In the genomic region with DNA sequence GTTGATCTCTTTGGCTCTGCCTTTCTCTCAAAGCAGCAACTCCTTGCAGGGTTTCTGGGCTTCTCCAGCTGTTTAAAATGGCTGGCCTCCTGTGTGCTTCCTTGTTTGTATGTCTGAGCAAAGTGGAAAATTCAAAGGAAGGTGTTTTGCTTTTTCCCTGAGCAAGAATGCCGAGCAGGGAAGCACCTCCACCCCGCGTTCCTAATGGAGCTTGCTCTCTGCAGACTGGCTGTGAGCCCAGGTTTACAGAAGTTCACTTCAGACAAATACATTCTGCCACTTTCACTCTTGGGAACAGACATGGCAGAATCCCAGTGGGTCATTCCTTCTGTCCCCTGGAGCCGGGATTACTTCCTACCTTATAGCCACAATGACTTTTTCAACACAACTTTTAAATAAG, we compare ENCODE assay signal across 3 cellular contexts.
A peak's percentile ranks its signal among the peaks of the same experiment; 100 is the strongest.
TF ChIP-seq lines count a peak whose summit lies in the region.

No MANE protein-coding gene starts in this region.

TF ChIP-seq in liver, 16 proteins besides CTCF, POLR2A, EP300 and RAD21:
- TF ChIP-seq SP1 (IDR thresholded peaks at IDR 0.05) (peak; percentile 30), HNF4A (conservative IDR thresholded peaks at IDR 0.05) (peak in 1 of 2 donors; percentile 15), RXRA (IDR thresholded peaks at IDR 0.05) (peak in 1 of 2 donors; percentile 20), JUND (IDR thresholded peaks at IDR 0.05) (no peak), FOXA1 (IDR thresholded peaks at IDR 0.05) (no peak), FOXA2 (IDR thresholded peaks at IDR 0.05) (no peak), GABPA (IDR thresholded peaks at IDR 0.05 in 1 of 2, conservative IDR thresholded peaks at IDR 0.05 in 1 of 2) (no peak), YY1 (IDR thresholded peaks at IDR 0.05) (peak; percentile 57), NR2F2 (IDR thresholded peaks at IDR 0.05) (no peak), HNF4G (IDR thresholded peaks at IDR 0.05) (no peak), EGR1 (IDR thresholded peaks at IDR 0.05; ENCODE audit: low read depth in 2 of 2) (no peak), TAF1 (conservative IDR thresholded peaks at IDR 0.05) (no peak)
- TF ChIP-seq, protein P1, sequence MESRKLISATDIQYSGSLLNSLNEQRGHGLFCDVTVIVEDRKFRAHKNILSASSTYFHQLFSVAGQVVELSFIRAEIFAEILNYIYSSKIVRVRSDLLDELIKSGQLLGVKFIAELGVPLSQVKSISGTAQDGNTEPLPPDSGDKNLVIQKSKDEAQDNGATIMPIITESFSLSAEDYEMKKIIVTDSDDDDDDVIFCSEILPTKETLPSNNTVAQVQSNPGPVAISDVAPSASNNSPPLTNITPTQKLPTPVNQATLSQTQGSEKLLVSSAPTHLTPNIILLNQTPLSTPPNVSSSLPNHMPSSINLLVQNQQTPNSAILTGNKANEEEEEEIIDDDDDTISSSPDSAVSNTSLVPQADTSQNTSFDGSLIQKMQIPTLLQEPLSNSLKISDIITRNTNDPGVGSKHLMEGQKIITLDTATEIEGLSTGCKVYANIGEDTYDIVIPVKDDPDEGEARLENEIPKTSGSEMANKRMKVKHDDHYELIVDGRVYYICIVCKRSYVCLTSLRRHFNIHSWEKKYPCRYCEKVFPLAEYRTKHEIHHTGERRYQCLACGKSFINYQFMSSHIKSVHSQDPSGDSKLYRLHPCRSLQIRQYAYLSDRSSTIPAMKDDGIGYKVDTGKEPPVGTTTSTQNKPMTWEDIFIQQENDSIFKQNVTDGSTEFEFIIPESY (IDR thresholded peaks at IDR 0.05): no peak
- TF ChIP-seq, protein P2, sequence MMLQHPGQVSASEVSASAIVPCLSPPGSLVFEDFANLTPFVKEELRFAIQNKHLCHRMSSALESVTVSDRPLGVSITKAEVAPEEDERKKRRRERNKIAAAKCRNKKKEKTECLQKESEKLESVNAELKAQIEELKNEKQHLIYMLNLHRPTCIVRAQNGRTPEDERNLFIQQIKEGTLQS (IDR thresholded peaks at IDR 0.05): no peak
- TF ChIP-seq, protein P3, sequence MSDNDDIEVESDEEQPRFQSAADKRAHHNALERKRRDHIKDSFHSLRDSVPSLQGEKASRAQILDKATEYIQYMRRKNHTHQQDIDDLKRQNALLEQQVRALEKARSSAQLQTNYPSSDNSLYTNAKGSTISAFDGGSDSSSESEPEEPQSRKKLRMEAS (IDR thresholded peaks at IDR 0.05): no peak
- TF ChIP-seq, protein P4, sequence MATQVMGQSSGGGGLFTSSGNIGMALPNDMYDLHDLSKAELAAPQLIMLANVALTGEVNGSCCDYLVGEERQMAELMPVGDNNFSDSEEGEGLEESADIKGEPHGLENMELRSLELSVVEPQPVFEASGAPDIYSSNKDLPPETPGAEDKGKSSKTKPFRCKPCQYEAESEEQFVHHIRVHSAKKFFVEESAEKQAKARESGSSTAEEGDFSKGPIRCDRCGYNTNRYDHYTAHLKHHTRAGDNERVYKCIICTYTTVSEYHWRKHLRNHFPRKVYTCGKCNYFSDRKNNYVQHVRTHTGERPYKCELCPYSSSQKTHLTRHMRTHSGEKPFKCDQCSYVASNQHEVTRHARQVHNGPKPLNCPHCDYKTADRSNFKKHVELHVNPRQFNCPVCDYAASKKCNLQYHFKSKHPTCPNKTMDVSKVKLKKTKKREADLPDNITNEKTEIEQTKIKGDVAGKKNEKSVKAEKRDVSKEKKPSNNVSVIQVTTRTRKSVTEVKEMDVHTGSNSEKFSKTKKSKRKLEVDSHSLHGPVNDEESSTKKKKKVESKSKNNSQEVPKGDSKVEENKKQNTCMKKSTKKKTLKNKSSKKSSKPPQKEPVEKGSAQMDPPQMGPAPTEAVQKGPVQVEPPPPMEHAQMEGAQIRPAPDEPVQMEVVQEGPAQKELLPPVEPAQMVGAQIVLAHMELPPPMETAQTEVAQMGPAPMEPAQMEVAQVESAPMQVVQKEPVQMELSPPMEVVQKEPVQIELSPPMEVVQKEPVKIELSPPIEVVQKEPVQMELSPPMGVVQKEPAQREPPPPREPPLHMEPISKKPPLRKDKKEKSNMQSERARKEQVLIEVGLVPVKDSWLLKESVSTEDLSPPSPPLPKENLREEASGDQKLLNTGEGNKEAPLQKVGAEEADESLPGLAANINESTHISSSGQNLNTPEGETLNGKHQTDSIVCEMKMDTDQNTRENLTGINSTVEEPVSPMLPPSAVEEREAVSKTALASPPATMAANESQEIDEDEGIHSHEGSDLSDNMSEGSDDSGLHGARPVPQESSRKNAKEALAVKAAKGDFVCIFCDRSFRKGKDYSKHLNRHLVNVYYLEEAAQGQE (IDR thresholded peaks at IDR 0.05): no peak

TF ChIP-seq in HepG2, 621 proteins besides CTCF, POLR2A, EP300 and RAD21 (continues in another document):
- TF ChIP-seq, protein P5, sequence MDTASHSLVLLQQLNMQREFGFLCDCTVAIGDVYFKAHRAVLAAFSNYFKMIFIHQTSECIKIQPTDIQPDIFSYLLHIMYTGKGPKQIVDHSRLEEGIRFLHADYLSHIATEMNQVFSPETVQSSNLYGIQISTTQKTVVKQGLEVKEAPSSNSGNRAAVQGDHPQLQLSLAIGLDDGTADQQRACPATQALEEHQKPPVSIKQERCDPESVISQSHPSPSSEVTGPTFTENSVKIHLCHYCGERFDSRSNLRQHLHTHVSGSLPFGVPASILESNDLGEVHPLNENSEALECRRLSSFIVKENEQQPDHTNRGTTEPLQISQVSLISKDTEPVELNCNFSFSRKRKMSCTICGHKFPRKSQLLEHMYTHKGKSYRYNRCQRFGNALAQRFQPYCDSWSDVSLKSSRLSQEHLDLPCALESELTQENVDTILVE (CRISPR knock-in tag; IDR thresholded peaks at IDR 0.05): no peak
- TF ChIP-seq SMAD9 (CRISPR knock-in tag; IDR thresholded peaks at IDR 0.05) (no peak), AGO2 (optimal IDR thresholded peaks at IDR 0.05; ENCODE audit: low read depth, low read length) (no peak), ZNF556 (CRISPR knock-in tag; IDR thresholded peaks at IDR 0.05; ENCODE audit: borderline replicate concordance) (no peak), HNRNPLL (IDR thresholded peaks at IDR 0.05; ENCODE audit: low read depth, low read length, poor library complexity, severe bottlenecking) (no peak), ASH2L (IDR thresholded peaks at IDR 0.05; ENCODE audit: insufficient read length, low read depth, low read length) (no peak), KLF15 (CRISPR knock-in tag; IDR thresholded peaks at IDR 0.05; ENCODE audit: borderline replicate concordance) (no peak), TOE1 (CRISPR knock-in tag; IDR thresholded peaks at IDR 0.05) (no peak)
- TF ChIP-seq, protein P6, sequence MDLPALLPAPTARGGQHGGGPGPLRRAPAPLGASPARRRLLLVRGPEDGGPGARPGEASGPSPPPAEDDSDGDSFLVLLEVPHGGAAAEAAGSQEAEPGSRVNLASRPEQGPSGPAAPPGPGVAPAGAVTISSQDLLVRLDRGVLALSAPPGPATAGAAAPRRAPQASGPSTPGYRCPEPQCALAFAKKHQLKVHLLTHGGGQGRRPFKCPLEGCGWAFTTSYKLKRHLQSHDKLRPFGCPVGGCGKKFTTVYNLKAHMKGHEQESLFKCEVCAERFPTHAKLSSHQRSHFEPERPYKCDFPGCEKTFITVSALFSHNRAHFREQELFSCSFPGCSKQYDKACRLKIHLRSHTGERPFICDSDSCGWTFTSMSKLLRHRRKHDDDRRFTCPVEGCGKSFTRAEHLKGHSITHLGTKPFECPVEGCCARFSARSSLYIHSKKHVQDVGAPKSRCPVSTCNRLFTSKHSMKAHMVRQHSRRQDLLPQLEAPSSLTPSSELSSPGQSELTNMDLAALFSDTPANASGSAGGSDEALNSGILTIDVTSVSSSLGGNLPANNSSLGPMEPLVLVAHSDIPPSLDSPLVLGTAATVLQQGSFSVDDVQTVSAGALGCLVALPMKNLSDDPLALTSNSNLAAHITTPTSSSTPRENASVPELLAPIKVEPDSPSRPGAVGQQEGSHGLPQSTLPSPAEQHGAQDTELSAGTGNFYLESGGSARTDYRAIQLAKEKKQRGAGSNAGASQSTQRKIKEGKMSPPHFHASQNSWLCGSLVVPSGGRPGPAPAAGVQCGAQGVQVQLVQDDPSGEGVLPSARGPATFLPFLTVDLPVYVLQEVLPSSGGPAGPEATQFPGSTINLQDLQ (CRISPR knock-in tag; IDR thresholded peaks at IDR 0.05): no peak
- TF ChIP-seq, protein P1 (CRISPR knock-in tag; IDR thresholded peaks at IDR 0.05): no peak
- TF ChIP-seq, protein P7, sequence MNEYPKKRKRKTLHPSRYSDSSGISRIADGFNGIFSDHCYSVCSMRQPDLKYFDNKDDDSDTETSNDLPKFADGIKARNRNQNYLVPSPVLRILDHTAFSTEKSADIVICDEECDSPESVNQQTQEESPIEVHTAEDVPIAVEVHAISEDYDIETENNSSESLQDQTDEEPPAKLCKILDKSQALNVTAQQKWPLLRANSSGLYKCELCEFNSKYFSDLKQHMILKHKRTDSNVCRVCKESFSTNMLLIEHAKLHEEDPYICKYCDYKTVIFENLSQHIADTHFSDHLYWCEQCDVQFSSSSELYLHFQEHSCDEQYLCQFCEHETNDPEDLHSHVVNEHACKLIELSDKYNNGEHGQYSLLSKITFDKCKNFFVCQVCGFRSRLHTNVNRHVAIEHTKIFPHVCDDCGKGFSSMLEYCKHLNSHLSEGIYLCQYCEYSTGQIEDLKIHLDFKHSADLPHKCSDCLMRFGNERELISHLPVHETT (CRISPR knock-in tag; conservative IDR thresholded peaks at IDR 0.05): no peak

TF ChIP-seq in H1, 55 proteins besides CTCF, POLR2A, EP300 and RAD21:
- TF ChIP-seq CREB1 (IDR thresholded peaks at IDR 0.05): no peak
- peak; percentile 31; the same call in 1 of the 2 replicates for TF ChIP-seq YY1 (IDR thresholded peaks at IDR 0.05; ENCODE audit: low read depth, low read length)
